12 cellular contexts compared by ENCODE assay signal in genomic region chr9:16133032-16133431, GRCh38.
"Had no signal": no experiment of that assay in that cellular context is flagged by ENCODE, and none has a peak within 500 bp of the region (broad histone marks: within the 10 kb centered on the region; RNA-seq: fewer than 3 reads in every experiment).

No MANE protein-coding gene starts in this region.

- H3K4me1 Mint-ChIP-seq: activated B cell treated with CpG ODN at 0.5 μM for 24 hours had no signal

- H3K27ac ChIP-seq: adrenal gland, esophagus squamous epithelium, sigmoid colon, thoracic aorta had no signal

- H3K9me3 ChIP-seq: adrenal gland, esophagus squamous epithelium, sigmoid colon, thoracic aorta had no signal

- H3K4me3 ChIP-seq: adrenal gland, esophagus squamous epithelium, sigmoid colon, thoracic aorta had no signal

- H3K4me1 ChIP-seq: adrenal gland, sigmoid colon had no signal

- H3K27ac Mint-ChIP-seq: activated B cell treated with CpG ODN at 0.5 μM for 24 hours; activated CD4-positive, alpha-beta T cell treated with anti-CD3 and anti-CD28 coated beads, Interleukin-2, amount 10 ng/mL, durations not matched to agents 7 days and 5 days; nephron progenitor cell had no signal

- H3K27me3 Mint-ChIP-seq: activated CD4-positive, alpha-beta T cell treated with anti-CD3 and anti-CD28 coated beads, Interleukin-2, amount 10 ng/mL, durations not matched to agents 7 days and 5 days; stimulated activated naive CD8-positive, alpha-beta T cell treated with anti-CD3 and anti-CD28 coated beads, Interleukin-15, amount 100 ng/mL, for 72 hours had no signal

- H3K4me3 Mint-ChIP-seq: activated B cell treated with CpG ODN at 0.5 μM for 24 hours; activated CD4-positive, alpha-beta T cell treated with anti-CD3 and anti-CD28 coated beads, Interleukin-2, amount 10 ng/mL, durations not matched to agents 7 days and 5 days; nephron progenitor cell had no signal

- FAIRE-seq: colon, islet of Langerhans had no signal

- DNase-seq: activated B cell treated with CpG ODN at 0.5 μM for 24 hours; activated naive CD4-positive, alpha-beta T cell treated with Interleukin-2 at 50 U/mL for 16 hours; esophagus squamous epithelium; sigmoid colon; stimulated activated CD4-positive, alpha-beta T cell treated with anti-CD3 and anti-CD28 coated beads, Interleukin-4, amount 100 ng/mL, for 1 hour had no signal

- H3K9me3 Mint-ChIP-seq: activated CD4-positive, alpha-beta T cell treated with anti-CD3 and anti-CD28 coated beads, Interleukin-2, amount 10 ng/mL, durations not matched to agents 7 days and 5 days had no signal
